17 cellular contexts compared by ENCODE assay signal in the genomic region with DNA sequence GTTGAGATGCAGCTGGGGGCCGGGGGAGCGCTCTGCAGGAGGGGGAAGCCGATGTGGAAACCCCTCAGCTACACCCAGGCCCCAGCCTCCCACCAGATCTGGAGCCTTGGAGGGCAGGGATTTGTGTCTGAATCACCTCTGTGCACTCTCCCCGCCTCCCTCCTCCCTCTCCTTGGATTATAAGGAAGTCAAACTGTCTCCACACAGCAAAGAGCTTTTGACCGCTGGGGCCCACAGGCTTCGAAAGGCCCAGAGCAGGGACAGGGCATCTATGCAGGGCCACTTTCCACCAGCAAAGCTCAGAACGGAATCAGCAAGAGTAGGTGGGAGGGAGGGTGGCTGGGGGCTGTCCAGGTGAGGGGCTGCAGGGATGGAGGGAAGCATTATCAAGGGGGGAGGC.
DNase-seq lines count a peak whose midpoint lies in the region; ATAC-seq and TF ChIP-seq lines count a peak whose summit lies in the region.
"Had no signal": no experiment of that assay in that cellular context is flagged by ENCODE, and none has a peak within 500 bp of the region (broad histone marks: within the 10 kb centered on the region; RNA-seq: fewer than 3 reads in every experiment).

No MANE protein-coding gene starts in this region.

- no peaks in the 10 kb centered on the region for H3K27me3 ChIP-seq in CD4-positive, CD25-positive, alpha-beta regulatory T cell (ENCODE audit: control insufficient read depth, insufficient read depth, low read length)

- no peak overlapping the region for H3K4me3 ChIP-seq in CD4-positive, CD25-positive, alpha-beta regulatory T cell (ENCODE audit: low read depth, low read length)
- H3K4me3 ChIP-seq in NB4 (ENCODE audit: low read depth, low read length) = no peak overlapping the region

- peaks cover 19 to 92% (median 61%) of the 10 kb centered on the region in 4 donors for H3K4me1 Mint-ChIP-seq in CD4-positive, CD25-positive, alpha-beta regulatory T cell
- H3K4me1 Mint-ChIP-seq in brain (peaks cover 69% of the 10 kb centered on the region), naive B cell (peaks cover 83 to 99% (median 96%) of the 10 kb centered on the region in 3 donors)

- H3K9me3 Mint-ChIP-seq in CD4-positive, CD25-positive, alpha-beta regulatory T cell = peaks cover 0 to 2% (median 0%) of the 10 kb centered on the region in 7 donors
- H3K9me3 Mint-ChIP-seq in brain = no peaks in the 10 kb centered on the region
- no peaks in the 10 kb centered on the region for H3K9me3 Mint-ChIP-seq in naive B cell
- H3K9me3 Mint-ChIP-seq: stimulated activated naive CD8-positive, alpha-beta T cell treated with anti-CD3 and anti-CD28 coated beads, Interleukin-15, amount 100 ng/mL, for 72 hours had no signal

- TF ChIP-seq POLR2A in NB4 (IDR thresholded peaks at IDR 0.05; ENCODE audit: extremely low read depth, insufficient read length) = no peak

- H3K27ac ChIP-seq in CD4-positive, CD25-positive, alpha-beta regulatory T cell (ENCODE audit: insufficient read depth, low read length, poor library complexity, severe bottlenecking) = no peak overlapping the region

- DNase-seq in CD4-positive, CD25-positive, alpha-beta regulatory T cell = no peak
- DNase-seq in NB4 (ENCODE audit: low read depth) (peak; percentile 64), naive B cell (no peak), foreskin melanocyte (no peak), NCI-H2029 (lab: John Stamatoyannopoulos, UW) (no peak), NCI-H345 (lab: John Stamatoyannopoulos, UW) (no peak)
- DNase-seq: activated CD4-positive, alpha-beta T cell treated with anti-CD3 and anti-CD28 coated beads for 48 hours; activated gamma-delta T cell treated with Interleukin-2 at 50 U/mL for 16 hours; central memory CD4-positive, alpha-beta T cell; erythroblast; GDM1; mesendoderm; NCI-H1436; stimulated activated CD4-positive, alpha-beta T cell treated with anti-CD3 and anti-CD28 coated beads, Interleukin-4, amount 100 ng/mL, for 1 hour; stimulated activated naive CD8-positive, alpha-beta T cell treated with anti-CD3 and anti-CD28 coated beads, Interleukin-15, amount 100 ng/mL, for 72 hours had no signal

- H3K27me3 Mint-ChIP-seq in CD4-positive, CD25-positive, alpha-beta regulatory T cell = no peaks in the 10 kb centered on the region
- H3K27me3 Mint-ChIP-seq in brain (no peaks in the 10 kb centered on the region), naive B cell (no peaks in the 10 kb centered on the region)
- H3K27me3 Mint-ChIP-seq: stimulated activated naive CD8-positive, alpha-beta T cell treated with anti-CD3 and anti-CD28 coated beads, Interleukin-15, amount 100 ng/mL, for 72 hours had no signal

- ATAC-seq in CD4-positive, CD25-positive, alpha-beta regulatory T cell (ENCODE audit: low read depth in 2 of 2) = no peak
- no peak for ATAC-seq in naive B cell (ENCODE audit: low read depth in 2 of 2)
- no peak for ATAC-seq in HG03520 (IDR thresholded peaks at IDR 0.05; ENCODE audit: unreplicated experiment)
- ATAC-seq: stimulated activated naive CD8-positive, alpha-beta T cell treated with anti-CD3 and anti-CD28 coated beads, Interleukin-15, amount 100 ng/mL, for 72 hours had no signal

- peaks cover 35% of the 10 kb centered on the region for H3K36me3 ChIP-seq in CD4-positive, CD25-positive, alpha-beta regulatory T cell (ENCODE audit: control insufficient read depth, insufficient read depth, low read length)

- H3K27ac Mint-ChIP-seq in CD4-positive, CD25-positive, alpha-beta regulatory T cell = peak overlapping the region in 2 of 3 donors; percentile 57 to 82
- H3K27ac Mint-ChIP-seq in brain (peak overlapping the region in 4 of 5 experiments; percentile 54 to 81 (median 66)), naive B cell (peak overlapping the region; percentile 57 to 98 (median 92))

- no peaks in the 10 kb centered on the region for H3K9me3 ChIP-seq in CD4-positive, CD25-positive, alpha-beta regulatory T cell (ENCODE audit: control insufficient read depth in 2 of 2, low read length in 2 of 2)

- TF ChIP-seq CTCF in NB4 (IDR thresholded peaks at IDR 0.05; ENCODE audit: low read depth, low read length) (no peak), brain (conservative IDR thresholded peaks at IDR 0.05) (no peak)

- H3K4me3 Mint-ChIP-seq in CD4-positive, CD25-positive, alpha-beta regulatory T cell = peak overlapping the region in 2 of 4 donors; percentile 64 to 75
- H3K4me3 Mint-ChIP-seq in brain = peak overlapping the region in 1 of 5 experiments; percentile 34
- H3K4me3 Mint-ChIP-seq in naive B cell = peak overlapping the region; percentile 36 to 85 (median 62)
- H3K4me3 Mint-ChIP-seq: stimulated activated naive CD8-positive, alpha-beta T cell treated with anti-CD3 and anti-CD28 coated beads, Interleukin-15, amount 100 ng/mL, for 72 hours had no signal

- H3K36me3 Mint-ChIP-seq in CD4-positive, CD25-positive, alpha-beta regulatory T cell = peaks cover 26% of the 10 kb centered on the region
- H3K36me3 Mint-ChIP-seq in brain (peaks cover 20% of the 10 kb centered on the region), naive B cell (peaks cover 8 to 10% of the 10 kb centered on the region in 2 donors)

- peaks cover 84% of the 10 kb centered on the region for H3K4me1 ChIP-seq in CD4-positive, CD25-positive, alpha-beta regulatory T cell (ENCODE audit: control insufficient read depth, insufficient read depth, low read length, poor library complexity, severe bottlenecking)
